18 cellular contexts compared by ENCODE assay signal in genomic region chr7:90825779-90826178, GRCh38.
DNase-seq lines count a peak whose midpoint lies in the region; ATAC-seq and TF ChIP-seq lines count a peak whose summit lies in the region.
"Had no signal": no experiment of that assay in that cellular context is flagged by ENCODE, and none has a peak within 500 bp of the region (broad histone marks: within the 10 kb centered on the region; RNA-seq: fewer than 3 reads in every experiment).

No MANE protein-coding gene starts in this region.

- DNase-seq in Right ventricle myocardium superior = no peak
- DNase-seq in left ventricle myocardium inferior = no peak
- peak; percentile 95 for DNase-seq in adipocyte (ENCODE audit: low read depth)
- no peak for DNase-seq in foreskin keratinocyte
- DNase-seq in stromal cell of bone marrow (ENCODE audit: low read depth) = peak; percentile 84
- no peak for DNase-seq in SJCRH30
- no peak for DNase-seq in SIG-M5 treated with dmso at 0.1 percent for 504 hours (lab: John Stamatoyannopoulos, UW; ENCODE audit: unreplicated experiment)
- no peak for DNase-seq in GM19238 (ENCODE audit: insufficient read length, low spot score)
- DNase-seq: activated CD4-positive, alpha-beta T cell treated with anti-CD3 and anti-CD28 coated beads for 4 hours; activated naive CD4-positive, alpha-beta T cell treated with anti-CD3 and anti-CD28 coated beads, Interleukin-2, amount 10 ng/mL, durations not matched to agents 7 days and 5 days; Caco-2; effector CD4-positive, alpha-beta T cell; GF-D8; NCI-H2029; uterus had no signal

- H3K9ac ChIP-seq in adipocyte (ENCODE audit: low read length) = peak overlapping the region; percentile 22

- H3K27me3 ChIP-seq in left ventricle myocardium inferior (ENCODE audit: low read depth) (no peaks in the 10 kb centered on the region), adipocyte (replicated peaks; ENCODE audit: control insufficient read depth, insufficient read depth, low read length) (no peaks in the 10 kb centered on the region), foreskin keratinocyte (no peaks in the 10 kb centered on the region), SJCRH30 (no peaks in the 10 kb centered on the region)
- H3K27me3 ChIP-seq: MG63, uterus had no signal

- H3K4me3 ChIP-seq in left ventricle myocardium inferior = no peak overlapping the region
- peak overlapping the region; percentile 54 for H3K4me3 ChIP-seq in adipocyte (ENCODE audit: low read length)
- no peak overlapping the region for H3K4me3 ChIP-seq in SJCRH30
- H3K4me3 ChIP-seq: MG63, uterus had no signal

- H3K4me1 ChIP-seq in left ventricle myocardium inferior = no peaks in the 10 kb centered on the region
- H3K4me1 ChIP-seq in adipocyte (ENCODE audit: control insufficient read depth, insufficient read depth, low read length) = peaks cover 28% of the 10 kb centered on the region
- H3K4me1 ChIP-seq in foreskin keratinocyte = peaks cover 7% of the 10 kb centered on the region
- H3K4me1 ChIP-seq in SJCRH30 = 0 out of 2 replicates have a peak, but pooled peaks cover 3% of the 10 kb centered on the region
- H3K4me1 ChIP-seq: Caco-2, uterus had no signal

- H3K36me3 ChIP-seq in left ventricle myocardium inferior (no peaks in the 10 kb centered on the region), adipocyte (ENCODE audit: control insufficient read depth, insufficient read depth, low read length, severe bottlenecking) (no peaks in the 10 kb centered on the region), SJCRH30 (no peaks in the 10 kb centered on the region; the same call in none of the 2 replicates)
- H3K36me3 ChIP-seq: MG63, uterus had no signal

- TF ChIP-seq CTCF in left ventricle myocardium inferior (IDR thresholded peaks at IDR 0.05; ENCODE audit: borderline replicate concordance) (no peak), foreskin keratinocyte (conservative IDR thresholded peaks at IDR 0.05) (no peak)

- H3K27ac ChIP-seq in left ventricle myocardium inferior (replicated peaks) (no peak overlapping the region), foreskin keratinocyte (no peak overlapping the region), SJCRH30 (no peak overlapping the region)

- intact Hi-C loops in Right ventricle myocardium superior (cut with DNase I) (no loop called here), left ventricle myocardium inferior (cut with micrococcal nuclease) (no loop called here)

- H3K9me3 ChIP-seq in left ventricle myocardium inferior (replicated peaks) (no peaks in the 10 kb centered on the region), adipocyte (ENCODE audit: control insufficient read depth, low read length) (no peaks in the 10 kb centered on the region), SJCRH30 (replicated peaks) (no peaks in the 10 kb centered on the region; the same call in 1 of the 2 replicates)
- H3K9me3 ChIP-seq: Caco-2, uterus had no signal

- ATAC-seq in Right ventricle myocardium superior (ENCODE audit: poor library complexity) (peak; percentile 67), foreskin keratinocyte (peak; percentile 23)
- ATAC-seq: HCT116; natural killer cell treated with Interleukin-12 subunit alpha and Interleukin-12 subunit beta and Interleukin-15 and Interleukin-18, amount 100 ng/mL, for 72 hours had no signal

Comparison
In these comparisons a context has a peak if more than half of its experiments do, and no peak if none do; other contexts are left out.
1. DNase-seq: peak in adipocyte (single experiment) and stromal cell of bone marrow (single experiment); none in Right ventricle myocardium superior (single experiment), left ventricle myocardium inferior (single experiment), foreskin keratinocyte (0 of 2), SJCRH30 (0 of 2), SIG-M5 treated with dmso at 0.1 percent for 504 hours (single experiment) and GM19238 (single experiment).